ENCODE assay signal across 8 cellular contexts in the genomic region with DNA sequence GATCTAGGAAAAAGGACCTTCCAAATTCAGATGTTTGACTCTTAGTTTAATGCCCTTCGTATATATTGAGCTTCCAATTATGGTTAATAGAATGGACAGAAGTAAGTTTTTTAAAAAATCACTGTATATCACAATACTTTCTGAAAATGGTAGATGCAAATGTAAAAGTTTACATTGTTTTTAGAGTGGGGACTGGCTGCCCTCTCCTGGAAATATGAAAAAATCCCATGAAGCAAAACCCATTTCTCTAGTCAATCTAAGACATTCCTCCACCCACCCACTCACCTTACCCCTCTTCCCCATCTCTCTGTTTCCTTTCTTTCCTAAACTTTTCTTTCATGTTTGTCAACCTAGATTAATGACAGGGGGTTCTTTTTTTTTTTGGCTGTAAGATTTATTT.
DNase-seq lines count a peak whose midpoint lies in the region; ATAC-seq and TF ChIP-seq lines count a peak whose summit lies in the region.

No MANE protein-coding gene starts in this region.

- H3K4me1 ChIP-seq in ascending aorta: no peaks in the 10 kb centered on the region

- no peak for DNase-seq in AG04449 (ENCODE audit: low read depth, low spot score)
- DNase-seq in HCEC 1CT: peak; percentile 10
- no peak for DNase-seq in ascending aorta (ENCODE audit: low spot score in 2 of 2)
- DNase-seq in left kidney (ENCODE audit: low read depth, low spot score): peak; percentile 12

- TF ChIP-seq CTCF in AG04449 (IDR thresholded peaks at IDR 0.05; ENCODE audit: insufficient read depth, low read length, missing control alignments) (peak; percentile 17), ascending aorta (IDR thresholded peaks at IDR 0.05) (peak in 2 of 3 experiments; percentile 33 to 43)

- H3K36me3 ChIP-seq in ascending aorta: no peaks in the 10 kb centered on the region

- no peaks in the 10 kb centered on the region for H3K27me3 ChIP-seq in ascending aorta

- ATAC-seq in GM19023 (IDR thresholded peaks at IDR 0.05; ENCODE audit: unreplicated experiment) (no peak), GM21515 (IDR thresholded peaks at IDR 0.05; ENCODE audit: unreplicated experiment) (no peak), HG03045 (IDR thresholded peaks at IDR 0.05; ENCODE audit: unreplicated experiment) (no peak), GM21423 (IDR thresholded peaks at IDR 0.05; ENCODE audit: unreplicated experiment) (no peak)

- CTCF ChIA-PET in AG04449 (lab: Yijun Ruan, JAX): interaction anchor here (0.6 to 3.4 kb wide), 33 partner anchors 10 to 1341 kb away, joined by 3 to 73 read pairs (median 6); no protein-coding TSS in a partner anchor

- peak overlapping the region in 1 of 2 donors; percentile 39 for H3K27ac ChIP-seq in ascending aorta

- POLR2A ChIA-PET in AG04449 (lab: Yijun Ruan, JAX): no interaction called here

- H3K4me3 ChIP-seq in AG04449 (ENCODE audit: low read depth, low read length): no peak overlapping the region
- H3K4me3 ChIP-seq in ascending aorta: no peak overlapping the region

- H3K9me3 ChIP-seq in ascending aorta: no peaks in the 10 kb centered on the region

- intact Hi-C loops in ascending aorta (cut with DNase I): loop anchor here (1.0 to 5.0 kb wide), 2 partner anchors 226 to 387 kb away; a partner anchor contains a TSS

Comparison
In these comparisons a context has a peak if more than half of its experiments do, and no peak if none do; other contexts are left out.
1. DNase-seq: peak in HCEC 1CT (single experiment) and left kidney (single experiment); none in AG04449 (single experiment) and ascending aorta (0 of 2).